Comparison of ENCODE assay signal across 23 cellular contexts in the genomic region with DNA sequence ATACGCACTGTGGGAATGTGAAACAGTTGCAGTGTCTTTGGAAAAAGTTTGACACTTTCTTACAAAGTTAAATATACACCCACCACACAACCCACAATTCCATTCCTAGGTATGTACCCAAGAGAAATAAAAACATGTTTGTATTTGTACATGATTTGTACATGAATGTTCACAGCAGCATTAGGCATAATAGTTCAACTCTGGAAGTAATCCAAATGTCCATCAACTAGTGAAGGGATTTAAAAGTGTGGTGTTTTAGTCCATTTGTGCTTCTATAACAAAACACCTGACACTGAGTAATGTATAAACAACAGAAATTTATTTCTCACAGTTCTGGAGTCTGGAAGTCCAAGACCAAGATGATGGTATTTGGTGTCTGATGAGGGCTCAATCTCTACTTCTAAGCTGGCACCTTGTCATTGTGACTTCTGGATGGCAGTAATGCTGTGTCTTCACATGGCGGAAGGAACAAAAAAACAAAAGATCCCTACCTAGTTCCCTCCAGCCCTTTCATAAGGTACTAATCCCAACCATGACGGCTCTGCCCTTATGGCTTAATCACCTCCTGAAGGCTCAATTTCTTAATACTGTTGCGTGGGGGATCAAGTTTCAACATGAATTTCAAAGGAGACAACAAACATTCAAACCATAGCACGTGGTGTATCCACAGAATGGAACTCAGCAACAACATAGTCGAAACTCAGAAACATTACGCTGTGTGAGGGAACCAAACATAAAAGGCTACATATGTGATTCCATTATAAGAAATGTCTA.
DNase-seq lines count a peak whose midpoint lies in the region; ATAC-seq and TF ChIP-seq lines count a peak whose summit lies in the region.
"Had no signal": no experiment of that assay in that cellular context is flagged by ENCODE, and none has a peak within 500 bp of the region (broad histone marks: within the 10 kb centered on the region; RNA-seq: fewer than 3 reads in every experiment).

No MANE protein-coding gene starts in this region.

- H3K9me3 ChIP-seq in esophagus squamous epithelium (peaks cover 0 to 6% (median 0%) of the 10 kb centered on the region in 3 donors), skeletal muscle tissue (ENCODE audit: control insufficient read depth in 3 of 3, low read length in 3 of 3) (peaks cover 0 to 5% (median 0%) of the 10 kb centered on the region in 3 donors), mucosa of descending colon (no peaks in the 10 kb centered on the region)
- H3K9me3 ChIP-seq: ovary, right lobe of liver had no signal

- intact Hi-C loops in esophagus squamous epithelium (cut with DNase I), result no loop called here
- intact Hi-C loops in mucosa of descending colon (cut with DNase I, micrococcal nuclease), result no loop called here

- no peak overlapping the region for H3K9ac ChIP-seq in skeletal muscle tissue (ENCODE audit: low read depth in 1 of 3, low read length in 3 of 3)

- H3K4me1 ChIP-seq in esophagus squamous epithelium, result peaks cover 8 to 41% (median 12%) of the 10 kb centered on the region in 3 donors
- peaks cover 12 to 36% (median 35%) of the 10 kb centered on the region in 3 donors for H3K4me1 ChIP-seq in skeletal muscle tissue (ENCODE audit: control insufficient read depth in 3 of 3, insufficient read depth in 3 of 3, low read length in 3 of 3)
- no peaks in the 10 kb centered on the region for H3K4me1 ChIP-seq in mucosa of descending colon (ENCODE audit: low read depth)
- H3K4me1 ChIP-seq: right lobe of liver had no signal

- DNase-seq in NCI-H510A treated with DMSO at 0.1 percent for 48 hours (lab: John Stamatoyannopoulos, UW) (peak; percentile 35), NCI-H510A (lab: John Stamatoyannopoulos, UW) (no peak), RWPE1 (ENCODE audit: low spot score) (peak; percentile 57), esophagus squamous epithelium (lab: John Stamatoyannopoulos, UW) (no peak), mucosa of descending colon (no peak), AG08396 (ENCODE audit: low spot score) (no peak)
- no peak for DNase-seq in stimulated activated naive B cell treated with anti-CD40 and anti-IgM and Interleukin-4, amounts not matched to agents 10 μg/mL and 1 μg/mL and 100 μg/mL, for 72 hours
- DNase-seq: activated CD4-positive, alpha-beta T cell treated with anti-CD3 and anti-CD28 coated beads for 4 hours; activated naive CD4-positive, alpha-beta T cell treated with Interleukin-2 at 50 U/mL for 16 hours; activated T-cell treated with anti-CD3 and anti-CD28 coated beads, Interleukin-2, amount 50 U/mL, for 4 hours; amygdala; Calu3; left colon; natural killer cell; NCI-H1417; NCI-H2227 treated with DMSO at 0.1 percent for 48 hours; ovary; right lobe of liver; stimulated activated CD4-positive, alpha-beta T cell treated with anti-CD3 and anti-CD28 coated beads, Interleukin-15, amount 100 ng/mL, for 24 hours; stimulated activated CD8-positive, alpha-beta memory T cell treated with anti-CD3 and anti-CD28 coated beads, Interleukin-4, amount 100 ng/mL, for 48 hours; T-helper 17 cell had no signal

- POLR2A ChIA-PET in RWPE1 (lab: Yijun Ruan, JAX; ENCODE audit: low non-redundant PET), result no interaction called here

- H3K4me3 ChIP-seq in esophagus squamous epithelium (no peak overlapping the region), skeletal muscle tissue (ENCODE audit: low read length in 3 of 3) (no peak overlapping the region), mucosa of descending colon (no peak overlapping the region)
- H3K4me3 ChIP-seq: ovary, right lobe of liver had no signal

- no peaks in the 10 kb centered on the region for H3K36me3 Mint-ChIP-seq in stimulated activated naive B cell treated with anti-CD40 and anti-IgM and Interleukin-4, amounts not matched to agents 10 μg/mL and 1 μg/mL and 100 μg/mL, for 72 hours
- H3K36me3 Mint-ChIP-seq: natural killer cell, type B pancreatic cell had no signal

- H3K27ac ChIP-seq in RWPE1 (no peak overlapping the region), esophagus squamous epithelium (peak overlapping the region; percentile 51 to 64 (median 56)), skeletal muscle tissue (ENCODE audit: low read depth, low read length) (peak overlapping the region; percentile 40)
- H3K27ac ChIP-seq: ovary, right lobe of liver had no signal

- H3K4me3 Mint-ChIP-seq in stimulated activated naive B cell treated with anti-CD40 and anti-IgM and Interleukin-4, amounts not matched to agents 10 μg/mL and 1 μg/mL and 100 μg/mL, for 72 hours, result no peak overlapping the region
- H3K4me3 Mint-ChIP-seq: activated T-cell treated with anti-CD3 and anti-CD28 coated beads, Interleukin-2, amount 50 U/mL, for 4 hours; natural killer cell; T-helper 17 cell; type B pancreatic cell had no signal

- no peak for ATAC-seq in stimulated activated naive B cell treated with anti-CD40 and anti-IgM and Interleukin-4, amounts not matched to agents 10 μg/mL and 1 μg/mL and 100 μg/mL, for 72 hours (replicated peaks)
- ATAC-seq in mucosa of descending colon, result no peak
- ATAC-seq: activated T-cell treated with anti-CD3 and anti-CD28 coated beads, Interleukin-2, amount 50 U/mL, for 4 hours; left colon; natural killer cell; right lobe of liver; T-helper 17 cell had no signal

- no peak for TF ChIP-seq POLR2A in esophagus squamous epithelium (IDR thresholded peaks at IDR 0.05)

- TF ChIP-seq CTCF in RWPE1 (conservative IDR thresholded peaks at IDR 0.05; ENCODE audit: low read depth) (no peak), esophagus squamous epithelium (IDR thresholded peaks at IDR 0.05) (no peak), mucosa of descending colon (IDR thresholded peaks at IDR 0.05) (no peak)

- H3K4me1 Mint-ChIP-seq in stimulated activated naive B cell treated with anti-CD40 and anti-IgM and Interleukin-4, amounts not matched to agents 10 μg/mL and 1 μg/mL and 100 μg/mL, for 72 hours, result no peaks in the 10 kb centered on the region
- H3K4me1 Mint-ChIP-seq: natural killer cell had no signal

- peaks cover 6 to 8% of the 10 kb centered on the region in 2 donors for H3K27me3 Mint-ChIP-seq in stimulated activated naive B cell treated with anti-CD40 and anti-IgM and Interleukin-4, amounts not matched to agents 10 μg/mL and 1 μg/mL and 100 μg/mL, for 72 hours
- H3K27me3 Mint-ChIP-seq: type B pancreatic cell had no signal

- CTCF ChIA-PET in RWPE1 (lab: Yijun Ruan, JAX), result interaction anchor here (0.6 to 0.7 kb wide), 2 partner anchors 31 to 469 kb away, joined by 3 to 4 read pairs; no protein-coding TSS in a partner anchor

- peaks cover 0 to 32% (median 0%) of the 10 kb centered on the region in 4 donors for H3K27me3 ChIP-seq in esophagus squamous epithelium
- H3K27me3 ChIP-seq in skeletal muscle tissue (ENCODE audit: control insufficient read depth in 3 of 3, insufficient read depth in 3 of 3, low read length in 3 of 3), result no peaks in the 10 kb centered on the region
- H3K27me3 ChIP-seq: ovary, right lobe of liver had no signal

- WGBS in esophagus squamous epithelium, 2 donors, result 32 to 61% methylated on average over 7 of the region's 7 CpGs

- no peak overlapping the region for H3K27ac Mint-ChIP-seq in stimulated activated naive B cell treated with anti-CD40 and anti-IgM and Interleukin-4, amounts not matched to agents 10 μg/mL and 1 μg/mL and 100 μg/mL, for 72 hours
- H3K27ac Mint-ChIP-seq: natural killer cell, T-helper 17 cell, type B pancreatic cell had no signal

- H3K9me3 Mint-ChIP-seq in stimulated activated naive B cell treated with anti-CD40 and anti-IgM and Interleukin-4, amounts not matched to agents 10 μg/mL and 1 μg/mL and 100 μg/mL, for 72 hours, result peaks cover 2 to 3% of the 10 kb centered on the region in 2 donors
- H3K9me3 Mint-ChIP-seq: activated T-cell treated with anti-CD3 and anti-CD28 coated beads, Interleukin-2, amount 50 U/mL, for 4 hours; natural killer cell; type B pancreatic cell had no signal

- H3K36me3 ChIP-seq in esophagus squamous epithelium (no peaks in the 10 kb centered on the region), skeletal muscle tissue (ENCODE audit: control insufficient read depth in 3 of 3, insufficient read depth in 3 of 3, low read length in 3 of 3) (no peaks in the 10 kb centered on the region), mucosa of descending colon (ENCODE audit: low read depth) (no peaks in the 10 kb centered on the region)
- H3K36me3 ChIP-seq: ovary, right lobe of liver had no signal

Comparison
In these comparisons a context has a peak if more than half of its experiments do, and no peak if none do; other contexts are left out.
1. DNase-seq: peak in NCI-H510A treated with DMSO at 0.1 percent for 48 hours (single experiment) and RWPE1 (single experiment); none in NCI-H510A (single experiment), esophagus squamous epithelium (single experiment), stimulated activated naive B cell treated with anti-CD40 and anti-IgM and Interleukin-4, amounts not matched to agents 10 μg/mL and 1 μg/mL and 100 μg/mL, for 72 hours (single experiment), mucosa of descending colon (0 of 3) and AG08396 (single experiment).